8 cellular contexts compared by ENCODE assay signal in the genomic region with DNA sequence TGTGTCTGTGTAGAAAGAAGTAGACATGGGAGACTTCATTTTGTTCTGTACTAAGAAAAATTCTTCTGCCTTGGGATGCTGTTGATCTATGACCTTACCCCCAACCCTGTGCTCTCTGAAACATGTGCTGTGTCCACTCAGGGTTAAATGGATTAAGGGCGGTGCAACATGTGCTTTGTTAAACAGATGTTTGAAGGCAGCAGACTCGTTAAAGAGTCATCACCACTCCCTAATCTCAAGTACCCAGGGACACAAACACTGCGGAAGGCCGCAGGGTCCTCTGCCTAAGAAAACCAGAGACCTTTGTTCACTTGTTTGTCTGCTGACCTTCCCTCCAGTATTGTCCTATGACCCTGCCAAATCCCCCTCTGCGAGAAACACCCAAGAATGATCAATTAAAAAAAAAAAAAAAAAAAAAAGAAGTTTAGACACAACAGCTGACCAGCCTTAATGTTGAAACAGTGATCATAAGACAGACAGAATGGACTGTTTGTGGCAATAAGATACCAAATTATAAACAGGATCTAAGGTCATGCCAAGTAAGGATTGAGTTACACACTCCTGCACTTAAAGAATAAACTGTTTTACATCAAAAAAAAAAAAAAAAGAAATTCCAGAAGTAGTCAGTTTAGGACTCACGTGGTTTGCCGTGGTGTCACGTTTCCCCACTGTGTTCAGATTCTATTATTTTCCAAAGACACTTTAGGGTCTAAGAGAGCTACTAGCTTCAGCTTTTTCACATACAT. TPM values are rescaled to one million over a fixed set of nuclear protein-coding genes. Genes with fewer than 3 reads are reported as not detected.
DNase-seq lines count a peak whose midpoint lies in the region; ATAC-seq, FAIRE-seq and TF ChIP-seq lines count a peak whose summit lies in the region.
"Not testable (repeated sequence)": the region's sequence is repeated elsewhere in the genome, so short reads cannot be mapped to it uniquely, and the experiment has no call there.

No MANE protein-coding gene starts in this region.

- H3K4me1 ChIP-seq in left lung = peaks cover 0 to 12% of the 10 kb centered on the region in 2 donors

- H3K9me3 ChIP-seq in AG04450 (ENCODE audit: control insufficient read depth, insufficient read depth, low read length) = not testable (repeated sequence)
- H3K9me3 ChIP-seq in left lung = peaks cover 0 to 11% of the 10 kb centered on the region in 2 donors

- H3K36me3 ChIP-seq in bronchial epithelial cell (ENCODE audit: control insufficient read depth, insufficient read depth, low read length); left lung: not testable (repeated sequence)

- H3K27me3 ChIP-seq in AG04450 (ENCODE audit: control insufficient read depth, insufficient read depth, low read length); bronchial epithelial cell (ENCODE audit: control insufficient read depth, insufficient read depth, low read length); left lung: not testable (repeated sequence)

- POLR2A ChIA-PET in AG04450 (lab: Yijun Ruan, JAX) = interaction anchor here (0.7 to 1.4 kb wide), 8 partner anchors 11 to 307 kb away, joined by 3 to 7 read pairs (median 4); partner anchors contain the start of gene PYROXD2

- H3K27ac ChIP-seq in AG04450 (ENCODE audit: low read depth, low read length); left lung: not testable (repeated sequence)

- CTCF ChIA-PET in AG04450 (lab: Charles Lee) = not testable (repeated sequence)

- in situ Hi-C loops in SK-MEL-5 (cut with HindIII; ENCODE audit: low pct_unique_long_range_greater_than_20kb, low sequenced_read_pairs) = loop anchor here (25.0 kb wide), 1 partner anchor 159 kb away; no protein-coding TSS in a partner anchor

- TF ChIP-seq CTCF in AG04450 (IDR thresholded peaks at IDR 0.05; ENCODE audit: low read depth, low read length); bronchial epithelial cell (IDR thresholded peaks at IDR 0.05; ENCODE audit: insufficient read depth, low read length, severe bottlenecking); left lung (IDR thresholded peaks at IDR 0.05): not testable (repeated sequence)

- ATAC-seq in left lung = peak; percentile 44
- ATAC-seq in sciatic nerve = peak; percentile 48

- TF ChIP-seq POLR2A in GM12891 (IDR thresholded peaks at IDR 0.05; ENCODE audit: low read depth, low read length) = not testable (repeated sequence)

- intact Hi-C loops in left lung (cut with DNase I); sciatic nerve (cut with DNase I): not testable (repeated sequence)

- TF ChIP-seq RAD21 in Ishikawa (IDR thresholded peaks at IDR 0.05; ENCODE audit: low read depth) = not testable (repeated sequence)

- FAIRE-seq in GM12891 (lab: Jason Lieb, UNC) = peak; percentile 52
- FAIRE-seq in bronchial epithelial cell (lab: Jason Lieb, UNC) = not testable (repeated sequence)

- H3K4me3 ChIP-seq in AG04450 (ENCODE audit: low read depth, low read length); bronchial epithelial cell (ENCODE audit: low read depth, low read length); left lung: not testable (repeated sequence)

- peak; percentile 18 for DNase-seq in AG04450 (ENCODE audit: low read depth, low spot score)
- not testable (repeated sequence) for DNase-seq in GM12891 (ENCODE audit: insufficient read length, low spot score); left lung; sciatic nerve (ENCODE audit: low spot score)
- peak; percentile 92 for DNase-seq in SK-MEL-5 (ENCODE audit: low read depth, low spot score)
- peak; percentile 7 for DNase-seq in bronchial epithelial cell (ENCODE audit: low read depth)
- peak; percentile 67 for DNase-seq in fibroblast of peridontal ligament (ENCODE audit: extremely low read depth)

- TF ChIP-seq EP300 in Ishikawa (IDR thresholded peaks at IDR 0.05; ENCODE audit: borderline replicate concordance) = not testable (repeated sequence)

TF ChIP-seq in Ishikawa, 13 proteins besides CTCF, POLR2A, EP300 and RAD21:
- TF ChIP-seq MAX (IDR thresholded peaks at IDR 0.05) (peak; percentile 23; the same call in 1 of the 2 replicates), USF1 (IDR thresholded peaks at IDR 0.05) (peak; percentile 81), TEAD4 (IDR thresholded peaks at IDR 0.05) (0 out of 2 replicates have a peak, but pooled peaks have one; percentile 7)

RNA-seq across cellular contexts. Expression of gene R3HCC1L, which starts 18.9 kb away (rescaled TPM):
- polyA plus RNA-seq in AG04450 (2011; rRNA removed) = 13.0 and 14.4 TPM in 2 replicates
- polyA minus RNA-seq in AG04450 (2011; rRNA and poly(A)+ RNA removed) = 10.6 and 19.2 TPM in 2 replicates
- polyA plus RNA-seq in GM12891 (2012; ENCODE audit: low read depth, missing spikeins) = 10.6 TPM
- 36.4 and 38.3 TPM in 2 replicates for total RNA-seq in SK-MEL-5 (2014; rRNA removed; shearing (Covaris generic))
- polyA plus RNA-seq in SK-MEL-5 (2015; cell fraction: cytosol; rRNA removed) = 16.0 and 20.1 TPM in 2 replicates
- polyA plus RNA-seq in SK-MEL-5 (2015; cell fraction: nucleus; rRNA removed) = 30.9 and 45.2 TPM in 2 replicates
- total RNA-seq in bronchial epithelial cell = 13.7 and 15.7 TPM in 2 replicates
- total RNA-seq in left lung = 10 to 100 TPM; 10.3 to 13.8 TPM
- 18.0 TPM for total RNA-seq in sciatic nerve
